Comparison of ENCODE assay signal across 9 cellular contexts in genomic region chr14:72450473-72451044, GRCh38.
DNase-seq lines count a peak whose midpoint lies in the region; ATAC-seq and TF ChIP-seq lines count a peak whose summit lies in the region.
"Had no signal": no experiment of that assay in that cellular context is flagged by ENCODE, and none has a peak within 500 bp of the region (broad histone marks: within the 10 kb centered on the region; RNA-seq: fewer than 3 reads in every experiment).

No MANE protein-coding gene starts in this region.

- H4K8ac ChIP-seq in H9 (replicated peaks; ENCODE audit: insufficient read length, low read depth, low read length) = no peak overlapping the region

- H3K36me3 ChIP-seq in A673 (ENCODE audit: insufficient read depth, low read length, poor library complexity, severe bottlenecking) = no peaks in the 10 kb centered on the region

- no peaks in the 10 kb centered on the region for H3K9me3 ChIP-seq in A673 (ENCODE audit: low read depth, low read length, poor library complexity, severe bottlenecking)
- no peaks in the 10 kb centered on the region for H3K9me3 ChIP-seq in H9 (ENCODE audit: control insufficient read depth, low read depth, low read length)

- no peak overlapping the region for H2BK20ac ChIP-seq in H9 (ENCODE audit: low read depth, low read length, poor library complexity, severe bottlenecking)

- no peak overlapping the region for H3K4me3 Mint-ChIP-seq in H9
- H3K4me3 Mint-ChIP-seq in activated naive CD8-positive, alpha-beta T cell = peak overlapping the region; percentile 73
- no peak overlapping the region for H3K4me3 Mint-ChIP-seq in mesothelial cell of epicardium

- peak overlapping the region; percentile 3 for H3K4me3 ChIP-seq in A673 (ENCODE audit: low read depth, low read length, poor library complexity, severe bottlenecking)

- H4K91ac ChIP-seq in H9 (ENCODE audit: insufficient read length, low read depth, low read length) = no peak overlapping the region

- H2BK120ac ChIP-seq in H9 (ENCODE audit: low read depth, low read length, poor library complexity, severe bottlenecking) = no peak overlapping the region

- no peak overlapping the region for H2BK12ac ChIP-seq in H9 (ENCODE audit: insufficient read length, low read depth, low read length)

- TSS peak; percentile 84 for BruUV-seq in A673 (replicated peaks; lab: Mats Ljungman, UMichigan)

- H3K9ac ChIP-seq in H9 (ENCODE audit: extremely low read depth, insufficient read length, low read length) = no peak overlapping the region

- H3K27ac Mint-ChIP-seq in H9 = peak overlapping the region in 2 of 3 experiments; percentile 86 to 89; a peak in 2 of 7 replicates
- H3K27ac Mint-ChIP-seq in activated naive CD8-positive, alpha-beta T cell = no peak overlapping the region
- H3K27ac Mint-ChIP-seq in mesothelial cell of epicardium = peak overlapping the region; percentile 3

- no peak overlapping the region for H2BK15ac ChIP-seq in H9 (ENCODE audit: low read depth, low read length)

- TF ChIP-seq CTCF in A673 (conservative IDR thresholded peaks at IDR 0.05; ENCODE audit: low read depth, low read length) (no peak), H9 (conservative IDR thresholded peaks at IDR 0.05) (no peak), mesothelial cell of epicardium (IDR thresholded peaks at IDR 0.05; ENCODE audit: unreplicated experiment) (no peak)

- CTCF ChIA-PET in A673 (lab: Charles Lee) = no interaction called here

- peaks cover 39% of the 10 kb centered on the region for H3K4me1 ChIP-seq in A673 (ENCODE audit: insufficient read depth, low read length, poor library complexity, severe bottlenecking)
- H3K4me1 ChIP-seq in H9 (ENCODE audit: insufficient read depth, low read length) = peaks cover 2% of the 10 kb centered on the region; the same call in 1 of the 2 replicates
- H3K4me1 ChIP-seq: foreskin keratinocyte had no signal

- H3K56ac ChIP-seq in H9 (ENCODE audit: insufficient read length, low read depth, low read length) = no peak overlapping the region

- no peak overlapping the region for H3K4ac ChIP-seq in H9 (ENCODE audit: low read depth, low read length)

- H3K27ac ChIP-seq in A673 (ENCODE audit: low read depth, low read length, poor library complexity, severe bottlenecking) = peak overlapping the region; percentile 98
- no peak overlapping the region for H3K27ac ChIP-seq in H9 (ENCODE audit: insufficient read length, low read depth, low read length)
- H3K27ac ChIP-seq: foreskin keratinocyte had no signal

- no peaks in the 10 kb centered on the region for H3K79me1 ChIP-seq in H9 (ENCODE audit: insufficient read depth, low read depth, low read length, poor library complexity, severe bottlenecking)

- H2BK5ac ChIP-seq in H9 (ENCODE audit: insufficient read length, low read length) = no peak overlapping the region

- H3K18ac ChIP-seq in H9 (ENCODE audit: insufficient read length, low read depth, low read length) = no peak overlapping the region

- H2AFZ ChIP-seq in H9 (ENCODE audit: low read length) = no peak overlapping the region

- H3K36me3 Mint-ChIP-seq in H9 (ENCODE audit: insufficient read depth in 1 of 3, low read depth in 3 of 3) = no peaks in the 10 kb centered on the region; a peak in 1 of 7 replicates
- H3K36me3 Mint-ChIP-seq in activated naive CD8-positive, alpha-beta T cell = peaks cover 2% of the 10 kb centered on the region
- H3K36me3 Mint-ChIP-seq in mesothelial cell of epicardium = no peaks in the 10 kb centered on the region

- no peak overlapping the region for H3K23ac ChIP-seq in H9 (ENCODE audit: insufficient read length, low read depth, low read length)

- H3K79me2 ChIP-seq in H9 (ENCODE audit: insufficient read depth, low read length) = no peaks in the 10 kb centered on the region

- no peak overlapping the region for H2AK5ac ChIP-seq in H9 (ENCODE audit: insufficient read length, low read length)

- H3K27me3 Mint-ChIP-seq in H9 (ENCODE audit: low read depth) (no peaks in the 10 kb centered on the region; the same call in 1 of the 2 replicates), mesothelial cell of epicardium (ENCODE audit: low read depth) (peaks cover 14% of the 10 kb centered on the region)
- peaks cover 4% of the 10 kb centered on the region for H3K27me3 Mint-ChIP-seq in activated naive CD8-positive, alpha-beta T cell

- no peak for ATAC-seq in HG03025 (IDR thresholded peaks at IDR 0.05; ENCODE audit: low FRiP score, unreplicated experiment)

- H3K23me2 ChIP-seq in H9 (ENCODE audit: insufficient read length, low read depth, low read length, poor library complexity, severe bottlenecking) = no peaks in the 10 kb centered on the region

- H4K20me1 ChIP-seq in H9 (ENCODE audit: control insufficient read depth, insufficient read depth, insufficient read length) = no peaks in the 10 kb centered on the region

- H4K5ac ChIP-seq in H9 (ENCODE audit: insufficient read length, low read depth, low read length) = no peak overlapping the region

- H3K27me3 ChIP-seq in A673 (replicated peaks; ENCODE audit: insufficient read depth, low read depth, low read length, poor library complexity) (no peaks in the 10 kb centered on the region), H9 (ENCODE audit: insufficient read depth, low read length) (no peaks in the 10 kb centered on the region)

- POLR2A ChIA-PET in A673 (lab: Charles Lee; ENCODE audit: low non-redundant PET) = no interaction called here

- no peak overlapping the region for H3K4me2 ChIP-seq in H9 (ENCODE audit: insufficient read depth, insufficient read length, low read length)

- no CpG with 5 or more reads among the region's 7 CpGs for WGBS in H9 (ENCODE audit: extremely low coverage, insufficient read length, low lambda C conversion rate)

- H3K4me1 Mint-ChIP-seq in H9 (peaks cover 8 to 12% of the 10 kb centered on the region in 2 experiments), mesothelial cell of epicardium (peaks cover 34% of the 10 kb centered on the region)
- peaks cover 25% of the 10 kb centered on the region for H3K4me1 Mint-ChIP-seq in activated naive CD8-positive, alpha-beta T cell (ENCODE audit: low read depth)

- no peak overlapping the region for H3K14ac ChIP-seq in H9 (ENCODE audit: insufficient read depth, low read length)

- no peak overlapping the region for H3T11ph ChIP-seq in H9 (ENCODE audit: low read length)

- H3K9me3 Mint-ChIP-seq in H9 (no peaks in the 10 kb centered on the region), mesothelial cell of epicardium (no peaks in the 10 kb centered on the region)
- no peaks in the 10 kb centered on the region for H3K9me3 Mint-ChIP-seq in activated naive CD8-positive, alpha-beta T cell (ENCODE audit: low read depth)

- intact Hi-C loops in A673 (cut with micrococcal nuclease; ENCODE audit: unreplicated experiment) = no loop called here

- DNase-seq in A673 (ENCODE audit: low spot score) (peak; percentile 80), H9 (no peak), mesothelial cell of epicardium (ENCODE audit: low spot score in 2 of 2, unreplicated experiment in 2 of 2) (no peak), NCI-H1092 (lab: John Stamatoyannopoulos, UW) (no peak), pons (ENCODE audit: low spot score) (no peak), NCI-H510A treated with DMSO at 0.1 percent for 48 hours (lab: John Stamatoyannopoulos, UW) (no peak)
- DNase-seq: foreskin keratinocyte had no signal
